ENCODE assay signal across 1 cellular context in genomic region chr19:45763691-45764294, GRCh38.
TF ChIP-seq lines count a peak whose summit lies in the region.

No MANE protein-coding gene starts in this region.

TF ChIP-seq in SK-N-SH, 30 proteins besides CTCF, POLR2A, EP300 and RAD21:
- TF ChIP-seq PBX3 (IDR thresholded peaks at IDR 0.05) (no peak), ELF1 (IDR thresholded peaks at IDR 0.05) (no peak), TAF1 (IDR thresholded peaks at IDR 0.05; ENCODE audit: borderline replicate concordance, low read depth, low read length) (no peak), GATA2 (CRISPR knock-in tag; IDR thresholded peaks at IDR 0.05) (no peak), NFIC (IDR thresholded peaks at IDR 0.05; ENCODE audit: borderline replicate concordance) (no peak), MAX (IDR thresholded peaks at IDR 0.05; ENCODE audit: low read depth) (no peak), EZH2phosphoT487 (IDR thresholded peaks at IDR 0.05; ENCODE audit: borderline replicate concordance, low read depth) (no peak), FOXM1 (IDR thresholded peaks at IDR 0.05; ENCODE audit: low read depth) (no peak), YY1 (IDR thresholded peaks at IDR 0.05; ENCODE audit: low read depth) (no peak), RCOR1 (IDR thresholded peaks at IDR 0.05; ENCODE audit: low read length) (no peak), MXI1 (IDR thresholded peaks at IDR 0.05; ENCODE audit: low read depth, low read length) (no peak), TCF12 (IDR thresholded peaks at IDR 0.05) (no peak), FOXJ3 (CRISPR knock-in tag; IDR thresholded peaks at IDR 0.05) (no peak), RXRA (IDR thresholded peaks at IDR 0.05; ENCODE audit: borderline replicate concordance, low read depth) (no peak)
- TF ChIP-seq, protein P1, sequence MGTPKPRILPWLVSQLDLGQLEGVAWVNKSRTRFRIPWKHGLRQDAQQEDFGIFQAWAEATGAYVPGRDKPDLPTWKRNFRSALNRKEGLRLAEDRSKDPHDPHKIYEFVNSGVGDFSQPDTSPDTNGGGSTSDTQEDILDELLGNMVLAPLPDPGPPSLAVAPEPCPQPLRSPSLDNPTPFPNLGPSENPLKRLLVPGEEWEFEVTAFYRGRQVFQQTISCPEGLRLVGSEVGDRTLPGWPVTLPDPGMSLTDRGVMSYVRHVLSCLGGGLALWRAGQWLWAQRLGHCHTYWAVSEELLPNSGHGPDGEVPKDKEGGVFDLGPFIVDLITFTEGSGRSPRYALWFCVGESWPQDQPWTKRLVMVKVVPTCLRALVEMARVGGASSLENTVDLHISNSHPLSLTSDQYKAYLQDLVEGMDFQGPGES (IDR thresholded peaks at IDR 0.05; ENCODE audit: low read depth, low read length): no peak
